1 cellular context compared by ENCODE assay signal in the genomic region with DNA sequence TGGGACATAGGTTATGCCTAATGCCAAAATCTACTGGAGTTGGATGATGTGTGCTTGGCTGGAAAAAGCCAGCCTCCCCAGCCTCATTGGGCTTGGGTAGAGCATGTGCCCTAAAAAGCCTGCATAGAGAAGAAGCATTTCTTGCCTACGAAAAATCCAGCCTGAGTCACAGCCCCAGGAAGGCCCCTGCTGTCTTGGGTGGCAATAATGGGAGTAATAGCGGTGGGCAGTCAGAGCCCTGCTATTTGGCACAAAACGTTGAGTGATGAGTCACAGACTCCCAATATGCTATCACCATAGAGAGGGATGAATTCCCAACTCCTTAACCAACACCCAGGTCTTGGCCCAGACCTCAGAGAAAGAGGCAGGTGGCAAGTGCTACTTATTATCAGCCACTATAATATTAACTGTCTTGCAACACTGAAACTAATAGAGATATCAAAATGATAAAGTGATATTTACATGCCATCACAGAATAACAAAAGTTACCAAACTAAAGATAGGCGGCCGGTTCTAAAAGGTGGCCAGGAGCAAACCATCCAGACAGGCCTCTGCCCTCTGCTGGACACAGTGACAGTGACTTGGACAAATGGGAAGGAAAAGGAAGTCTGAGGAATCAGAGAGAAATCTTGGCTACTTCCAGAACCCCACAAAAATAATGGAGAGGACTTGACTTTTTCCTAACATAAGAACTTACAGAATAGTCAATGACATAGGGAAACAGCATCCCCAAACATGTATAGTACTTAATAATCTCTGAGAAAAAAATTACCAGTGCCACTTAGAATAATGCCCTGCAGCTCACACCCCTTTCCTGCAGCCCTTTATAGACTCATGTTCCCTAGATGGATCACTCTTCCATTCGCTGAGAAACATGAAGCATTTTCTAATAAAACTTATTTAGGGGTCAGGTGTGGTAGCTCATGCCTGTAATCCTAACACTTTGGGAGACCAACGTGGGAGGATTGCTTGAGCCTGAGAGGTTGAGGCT.
TF ChIP-seq lines count a peak whose summit lies in the region.

No MANE protein-coding gene starts in this region.

TF ChIP-seq in H1, 55 proteins besides CTCF, POLR2A, EP300 and RAD21:
- TF ChIP-seq CHD2 (IDR thresholded peaks at IDR 0.05; ENCODE audit: low read length): no peak
- TF ChIP-seq ASH2L (IDR thresholded peaks at IDR 0.05; ENCODE audit: low read length): no peak
- TF ChIP-seq SP2 (IDR thresholded peaks at IDR 0.05; ENCODE audit: low read length): no peak
- no peak for TF ChIP-seq TAF1 (IDR thresholded peaks at IDR 0.05; ENCODE audit: low read depth, low read length)
- no peak for TF ChIP-seq RBBP5 (IDR thresholded peaks at IDR 0.05; ENCODE audit: borderline replicate concordance, low read depth, low read length)
- TF ChIP-seq TAF7 (optimal IDR thresholded peaks at IDR 0.05; ENCODE audit: borderline replicate concordance, low read depth, low read length): no peak
- TF ChIP-seq KDM4A (IDR thresholded peaks at IDR 0.05; ENCODE audit: low read depth, low read length, severe bottlenecking): no peak
- TF ChIP-seq SIN3A (conservative IDR thresholded peaks at IDR 0.05 in 1 of 2, IDR thresholded peaks at IDR 0.05 in 1 of 2; ENCODE audit: low read depth in 1 of 2, low read length in 2 of 2): no peak
- TF ChIP-seq ZNF274 (IDR thresholded peaks at IDR 0.05; ENCODE audit: borderline replicate concordance, extremely low read depth, low read length): no peak
- TF ChIP-seq RFX5 (IDR thresholded peaks at IDR 0.05; ENCODE audit: borderline replicate concordance, low read depth, low read length): no peak
- TF ChIP-seq, protein P1, sequence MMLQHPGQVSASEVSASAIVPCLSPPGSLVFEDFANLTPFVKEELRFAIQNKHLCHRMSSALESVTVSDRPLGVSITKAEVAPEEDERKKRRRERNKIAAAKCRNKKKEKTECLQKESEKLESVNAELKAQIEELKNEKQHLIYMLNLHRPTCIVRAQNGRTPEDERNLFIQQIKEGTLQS (IDR thresholded peaks at IDR 0.05; ENCODE audit: insufficient read depth, low read depth, low read length): no peak
- TF ChIP-seq HDAC6 (IDR thresholded peaks at IDR 0.05; ENCODE audit: low read depth, low read length): no peak
- no peak for TF ChIP-seq SIX5 (IDR thresholded peaks at IDR 0.05; ENCODE audit: low read depth, low read length)
- TF ChIP-seq CBX8 (IDR thresholded peaks at IDR 0.05; ENCODE audit: borderline replicate concordance, low read depth, low read length): no peak
- TF ChIP-seq CHD1 (IDR thresholded peaks at IDR 0.05; ENCODE audit: low read depth, low read length): no peak
- TF ChIP-seq CEBPB (IDR thresholded peaks at IDR 0.05; ENCODE audit: low read depth, low read length): no peak
- TF ChIP-seq MAFK (IDR thresholded peaks at IDR 0.05; ENCODE audit: low read depth, low read length): no peak
- TF ChIP-seq GABPA (IDR thresholded peaks at IDR 0.05; ENCODE audit: borderline replicate concordance, insufficient read depth, low read length): no peak
- TF ChIP-seq NRF1 (IDR thresholded peaks at IDR 0.05; ENCODE audit: low read depth, low read length): no peak
TF ChIP-seq in H1: peak in this region for 0.
